Comparison of ENCODE assay signal across 1 cellular context in genomic region chr22:50731811-50732624, GRCh38.
TF ChIP-seq lines count a peak whose summit lies in the region.

No MANE protein-coding gene starts in this region.

TF ChIP-seq in HepG2, 621 proteins besides CTCF, POLR2A, EP300 and RAD21 (continued from another document):
- TF ChIP-seq SMAD3 (CRISPR knock-in tag; IDR thresholded peaks at IDR 0.05) = 0 out of 2 replicates have a peak, but pooled peaks have one; percentile 45
- TF ChIP-seq HMGXB4 (CRISPR knock-in tag; IDR thresholded peaks at IDR 0.05; ENCODE audit: borderline replicate concordance in 1 of 2, low read depth in 1 of 2) = 0 out of 4 replicates have a peak, but pooled peaks of 1 of the 2 experiments have one; percentile 48
- no peak for TF ChIP-seq ZNF572 (CRISPR knock-in tag; IDR thresholded peaks at IDR 0.05)
- peak; percentile 93 for TF ChIP-seq MYC (CRISPR knock-in tag; IDR thresholded peaks at IDR 0.05; ENCODE audit: borderline replicate concordance)
- TF ChIP-seq TEAD3 (CRISPR knock-in tag; optimal IDR thresholded peaks at IDR 0.05; ENCODE audit: borderline replicate concordance) = no peak
- TF ChIP-seq TERF1 (CRISPR knock-in tag; IDR thresholded peaks at IDR 0.05) = peak; percentile 94; the same call in 1 of the 2 replicates
- TF ChIP-seq ZXDC (CRISPR knock-in tag; IDR thresholded peaks at IDR 0.05) = 0 out of 2 replicates have a peak, but pooled peaks have one; percentile 30
- peak; percentile 31; the same call in 1 of the 2 replicates for TF ChIP-seq ZBTB38 (CRISPR knock-in tag; IDR thresholded peaks at IDR 0.05)
- no peak for TF ChIP-seq PAF1 (CRISPR knock-in tag; IDR thresholded peaks at IDR 0.05)
- TF ChIP-seq PHF20 (CRISPR knock-in tag; IDR thresholded peaks at IDR 0.05) = no peak
- TF ChIP-seq ZNF687 (CRISPR knock-in tag; IDR thresholded peaks at IDR 0.05) = peak; percentile 53; the same call in 1 of the 2 replicates
TF ChIP-seq in HepG2: peak in this region for 39.
